1 cellular context compared by ENCODE assay signal in the genomic region with DNA sequence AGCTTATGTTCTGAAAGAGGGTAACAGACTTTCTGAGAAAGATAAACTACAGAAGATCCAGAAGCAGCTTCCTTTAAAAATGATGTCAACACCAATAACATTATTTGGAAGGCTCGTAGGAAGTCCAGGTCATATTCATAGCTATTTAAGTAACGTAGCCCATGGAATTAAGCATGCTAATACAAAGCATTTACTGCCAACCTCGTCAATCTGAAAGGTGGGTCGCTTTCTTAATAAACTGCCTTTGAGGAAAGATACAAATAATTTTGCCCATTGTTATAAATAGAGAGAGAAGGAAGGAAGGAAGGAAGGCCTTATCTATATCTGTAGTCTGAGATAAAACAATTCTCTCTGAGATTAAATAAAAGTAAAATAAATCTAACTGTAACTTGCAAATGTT.
TF ChIP-seq lines count a peak whose summit lies in the region.

No MANE protein-coding gene starts in this region.

TF ChIP-seq in IMR-90, 13 proteins besides CTCF, POLR2A, EP300 and RAD21:
- no peak for TF ChIP-seq NFE2L2 (IDR thresholded peaks at IDR 0.05; ENCODE audit: low read depth, low read length)
- TF ChIP-seq MAFK (IDR thresholded peaks at IDR 0.05; ENCODE audit: low read depth, low read length), result no peak
- TF ChIP-seq RFX5 (IDR thresholded peaks at IDR 0.05; ENCODE audit: low read depth, low read length), result no peak
- TF ChIP-seq USF2 (IDR thresholded peaks at IDR 0.05; ENCODE audit: low read depth, low read length), result no peak
- no peak for TF ChIP-seq CEBPB (IDR thresholded peaks at IDR 0.05; ENCODE audit: low read depth, low read length)
- TF ChIP-seq BHLHE40 (IDR thresholded peaks at IDR 0.05; ENCODE audit: low read depth, low read length), result no peak
- no peak for TF ChIP-seq CHD1 (IDR thresholded peaks at IDR 0.05; ENCODE audit: low read depth, low read length)
- TF ChIP-seq MAZ (IDR thresholded peaks at IDR 0.05; ENCODE audit: borderline replicate concordance, low read depth, low read length), result no peak
- no peak for TF ChIP-seq ELK1 (IDR thresholded peaks at IDR 0.05; ENCODE audit: borderline replicate concordance, low read depth, low read length)
